In the genomic region with DNA sequence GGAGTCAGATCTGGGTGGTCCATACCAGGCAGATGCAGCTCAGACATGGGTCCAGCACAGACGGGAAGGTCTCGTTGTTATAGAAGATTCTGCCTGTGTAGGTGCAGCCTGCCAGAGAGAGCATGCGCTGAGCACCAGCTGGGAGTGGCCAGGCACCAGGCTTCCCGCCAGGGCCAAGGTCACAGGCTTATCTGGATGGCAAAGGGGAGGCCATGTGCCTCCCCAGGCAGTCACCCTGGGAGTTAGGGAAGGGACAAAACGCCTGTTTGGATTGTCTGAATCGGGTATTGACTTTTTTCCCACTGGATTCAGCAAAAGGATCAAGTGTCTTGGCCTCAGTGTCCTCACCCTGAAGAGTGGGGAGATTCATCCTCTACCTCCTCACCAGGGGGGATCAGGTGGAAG, we compare ENCODE assay signal across 2 cellular contexts.
TF ChIP-seq lines count a peak whose summit lies in the region.

No MANE protein-coding gene starts in this region.

TF ChIP-seq in WTC11, 78 proteins besides CTCF, POLR2A, EP300 and RAD21:
- TF ChIP-seq PRDM15 (CRISPR knock-in tag; IDR thresholded peaks at IDR 0.05), result no peak
- peak; percentile 28; the same call in 1 of the 2 replicates for TF ChIP-seq GABPB1 (CRISPR knock-in tag; IDR thresholded peaks at IDR 0.05)

TF ChIP-seq in HepG2, 621 proteins besides CTCF, POLR2A, EP300 and RAD21 (continues in another document):
- TF ChIP-seq, protein P1, sequence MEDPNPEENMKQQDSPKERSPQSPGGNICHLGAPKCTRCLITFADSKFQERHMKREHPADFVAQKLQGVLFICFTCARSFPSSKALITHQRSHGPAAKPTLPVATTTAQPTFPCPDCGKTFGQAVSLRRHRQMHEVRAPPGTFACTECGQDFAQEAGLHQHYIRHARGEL (CRISPR knock-in tag; IDR thresholded peaks at IDR 0.05), result no peak
- no peak for TF ChIP-seq ATRX (CRISPR knock-in tag; IDR thresholded peaks at IDR 0.05; ENCODE audit: borderline replicate concordance)
- no peak for TF ChIP-seq XRCC5 (optimal IDR thresholded peaks at IDR 0.05; ENCODE audit: low read length)
- TF ChIP-seq ARID3A (IDR thresholded peaks at IDR 0.05; ENCODE audit: low read depth, low read length), result no peak
- no peak for TF ChIP-seq U2AF2 (IDR thresholded peaks at IDR 0.05; ENCODE audit: low read depth, low read length)
- TF ChIP-seq, protein P2, sequence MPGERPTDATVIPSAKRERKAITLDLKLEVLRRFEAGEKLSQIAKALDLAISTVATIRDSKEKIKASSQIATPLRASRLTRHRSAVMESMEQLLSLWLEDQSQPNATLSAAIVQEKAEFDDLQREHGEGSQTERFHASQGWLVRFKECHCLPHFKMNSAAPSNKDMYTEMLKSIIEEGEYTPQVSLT (CRISPR knock-in tag; IDR thresholded peaks at IDR 0.05; ENCODE audit: borderline replicate concordance, low read depth), result no peak
- 0 out of 2 replicates have a peak, but pooled peaks have one; percentile 31 for TF ChIP-seq ZNF598 (CRISPR knock-in tag; IDR thresholded peaks at IDR 0.05; ENCODE audit: borderline replicate concordance)
- TF ChIP-seq ZNF605 (CRISPR knock-in tag; IDR thresholded peaks at IDR 0.05), result no peak
- TF ChIP-seq KLF13 (CRISPR knock-in tag; IDR thresholded peaks at IDR 0.05), result no peak
- TF ChIP-seq HMGXB3 (CRISPR knock-in tag; IDR thresholded peaks at IDR 0.05; ENCODE audit: borderline replicate concordance), result no peak
- TF ChIP-seq ZNF337 (CRISPR knock-in tag; IDR thresholded peaks at IDR 0.05; ENCODE audit: borderline replicate concordance, low read depth), result no peak
- no peak for TF ChIP-seq ZNF282 (IDR thresholded peaks at IDR 0.05; ENCODE audit: partially characterized antibody)
- no peak for TF ChIP-seq ZNF619 (CRISPR knock-in tag; IDR thresholded peaks at IDR 0.05)
- TF ChIP-seq PHF5A (CRISPR knock-in tag; IDR thresholded peaks at IDR 0.05; ENCODE audit: low read depth, unreplicated experiment), result no peak
- TF ChIP-seq U2AF1 (optimal IDR thresholded peaks at IDR 0.05; ENCODE audit: low read depth, low read length), result no peak
- TF ChIP-seq, protein P3, sequence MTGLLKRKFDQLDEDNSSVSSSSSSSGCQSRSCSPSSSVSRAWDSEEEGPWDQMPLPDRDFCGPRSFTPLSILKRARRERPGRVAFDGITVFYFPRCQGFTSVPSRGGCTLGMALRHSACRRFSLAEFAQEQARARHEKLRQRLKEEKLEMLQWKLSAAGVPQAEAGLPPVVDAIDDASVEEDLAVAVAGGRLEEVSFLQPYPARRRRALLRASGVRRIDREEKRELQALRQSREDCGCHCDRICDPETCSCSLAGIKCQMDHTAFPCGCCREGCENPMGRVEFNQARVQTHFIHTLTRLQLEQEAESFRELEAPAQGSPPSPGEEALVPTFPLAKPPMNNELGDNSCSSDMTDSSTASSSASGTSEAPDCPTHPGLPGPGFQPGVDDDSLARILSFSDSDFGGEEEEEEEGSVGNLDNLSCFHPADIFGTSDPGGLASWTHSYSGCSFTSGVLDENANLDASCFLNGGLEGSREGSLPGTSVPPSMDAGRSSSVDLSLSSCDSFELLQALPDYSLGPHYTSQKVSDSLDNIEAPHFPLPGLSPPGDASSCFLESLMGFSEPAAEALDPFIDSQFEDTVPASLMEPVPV (CRISPR knock-in tag; IDR thresholded peaks at IDR 0.05), result no peak
- TF ChIP-seq, protein P4, sequence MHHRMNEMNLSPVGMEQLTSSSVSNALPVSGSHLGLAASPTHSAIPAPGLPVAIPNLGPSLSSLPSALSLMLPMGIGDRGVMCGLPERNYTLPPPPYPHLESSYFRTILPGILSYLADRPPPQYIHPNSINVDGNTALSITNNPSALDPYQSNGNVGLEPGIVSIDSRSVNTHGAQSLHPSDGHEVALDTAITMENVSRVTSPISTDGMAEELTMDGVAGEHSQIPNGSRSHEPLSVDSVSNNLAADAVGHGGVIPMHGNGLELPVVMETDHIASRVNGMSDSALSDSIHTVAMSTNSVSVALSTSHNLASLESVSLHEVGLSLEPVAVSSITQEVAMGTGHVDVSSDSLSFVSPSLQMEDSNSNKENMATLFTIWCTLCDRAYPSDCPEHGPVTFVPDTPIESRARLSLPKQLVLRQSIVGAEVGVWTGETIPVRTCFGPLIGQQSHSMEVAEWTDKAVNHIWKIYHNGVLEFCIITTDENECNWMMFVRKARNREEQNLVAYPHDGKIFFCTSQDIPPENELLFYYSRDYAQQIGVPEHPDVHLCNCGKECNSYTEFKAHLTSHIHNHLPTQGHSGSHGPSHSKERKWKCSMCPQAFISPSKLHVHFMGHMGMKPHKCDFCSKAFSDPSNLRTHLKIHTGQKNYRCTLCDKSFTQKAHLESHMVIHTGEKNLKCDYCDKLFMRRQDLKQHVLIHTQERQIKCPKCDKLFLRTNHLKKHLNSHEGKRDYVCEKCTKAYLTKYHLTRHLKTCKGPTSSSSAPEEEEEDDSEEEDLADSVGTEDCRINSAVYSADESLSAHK (CRISPR knock-in tag; IDR thresholded peaks at IDR 0.05; ENCODE audit: borderline replicate concordance), result no peak
- TF ChIP-seq TFAP4 (IDR thresholded peaks at IDR 0.05; ENCODE audit: borderline replicate concordance, low read depth), result peak; percentile 72; the same call in 1 of the 2 replicates
- no peak for TF ChIP-seq HNRNPH1 (optimal IDR thresholded peaks at IDR 0.05; ENCODE audit: low read depth, low read length)
- TF ChIP-seq, protein P5, sequence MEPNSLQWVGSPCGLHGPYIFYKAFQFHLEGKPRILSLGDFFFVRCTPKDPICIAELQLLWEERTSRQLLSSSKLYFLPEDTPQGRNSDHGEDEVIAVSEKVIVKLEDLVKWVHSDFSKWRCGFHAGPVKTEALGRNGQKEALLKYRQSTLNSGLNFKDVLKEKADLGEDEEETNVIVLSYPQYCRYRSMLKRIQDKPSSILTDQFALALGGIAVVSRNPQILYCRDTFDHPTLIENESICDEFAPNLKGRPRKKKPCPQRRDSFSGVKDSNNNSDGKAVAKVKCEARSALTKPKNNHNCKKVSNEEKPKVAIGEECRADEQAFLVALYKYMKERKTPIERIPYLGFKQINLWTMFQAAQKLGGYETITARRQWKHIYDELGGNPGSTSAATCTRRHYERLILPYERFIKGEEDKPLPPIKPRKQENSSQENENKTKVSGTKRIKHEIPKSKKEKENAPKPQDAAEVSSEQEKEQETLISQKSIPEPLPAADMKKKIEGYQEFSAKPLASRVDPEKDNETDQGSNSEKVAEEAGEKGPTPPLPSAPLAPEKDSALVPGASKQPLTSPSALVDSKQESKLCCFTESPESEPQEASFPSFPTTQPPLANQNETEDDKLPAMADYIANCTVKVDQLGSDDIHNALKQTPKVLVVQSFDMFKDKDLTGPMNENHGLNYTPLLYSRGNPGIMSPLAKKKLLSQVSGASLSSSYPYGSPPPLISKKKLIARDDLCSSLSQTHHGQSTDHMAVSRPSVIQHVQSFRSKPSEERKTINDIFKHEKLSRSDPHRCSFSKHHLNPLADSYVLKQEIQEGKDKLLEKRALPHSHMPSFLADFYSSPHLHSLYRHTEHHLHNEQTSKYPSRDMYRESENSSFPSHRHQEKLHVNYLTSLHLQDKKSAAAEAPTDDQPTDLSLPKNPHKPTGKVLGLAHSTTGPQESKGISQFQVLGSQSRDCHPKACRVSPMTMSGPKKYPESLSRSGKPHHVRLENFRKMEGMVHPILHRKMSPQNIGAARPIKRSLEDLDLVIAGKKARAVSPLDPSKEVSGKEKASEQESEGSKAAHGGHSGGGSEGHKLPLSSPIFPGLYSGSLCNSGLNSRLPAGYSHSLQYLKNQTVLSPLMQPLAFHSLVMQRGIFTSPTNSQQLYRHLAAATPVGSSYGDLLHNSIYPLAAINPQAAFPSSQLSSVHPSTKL (CRISPR knock-in tag; IDR thresholded peaks at IDR 0.05), result peak; percentile 68; the same call in 1 of the 2 replicates
- no peak for TF ChIP-seq ZNF20 (CRISPR knock-in tag; IDR thresholded peaks at IDR 0.05)
- TF ChIP-seq, protein P6, sequence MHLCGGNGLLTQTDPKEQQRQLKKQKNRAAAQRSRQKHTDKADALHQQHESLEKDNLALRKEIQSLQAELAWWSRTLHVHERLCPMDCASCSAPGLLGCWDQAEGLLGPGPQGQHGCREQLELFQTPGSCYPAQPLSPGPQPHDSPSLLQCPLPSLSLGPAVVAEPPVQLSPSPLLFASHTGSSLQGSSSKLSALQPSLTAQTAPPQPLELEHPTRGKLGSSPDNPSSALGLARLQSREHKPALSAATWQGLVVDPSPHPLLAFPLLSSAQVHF (CRISPR knock-in tag; IDR thresholded peaks at IDR 0.05), result no peak
- no peak for TF ChIP-seq ZNF781 (CRISPR knock-in tag; IDR thresholded peaks at IDR 0.05; ENCODE audit: borderline replicate concordance, not compliant biosample characterization)
- TF ChIP-seq ZNF24 (IDR thresholded peaks at IDR 0.05), result no peak
- TF ChIP-seq ISL2 (CRISPR knock-in tag; IDR thresholded peaks at IDR 0.05), result no peak
- no peak for TF ChIP-seq DRAP1 (CRISPR knock-in tag; IDR thresholded peaks at IDR 0.05)
- no peak for TF ChIP-seq NFKBIZ (CRISPR knock-in tag; IDR thresholded peaks at IDR 0.05)
- 0 out of 2 replicates have a peak, but pooled peaks have one; percentile 36 for TF ChIP-seq DNMT1 (CRISPR knock-in tag; IDR thresholded peaks at IDR 0.05)
- TF ChIP-seq POLR2AphosphoS2 (IDR thresholded peaks at IDR 0.05; ENCODE audit: low read depth, low read length), result no peak
